17 cellular contexts compared by ENCODE assay signal in the genomic region with DNA sequence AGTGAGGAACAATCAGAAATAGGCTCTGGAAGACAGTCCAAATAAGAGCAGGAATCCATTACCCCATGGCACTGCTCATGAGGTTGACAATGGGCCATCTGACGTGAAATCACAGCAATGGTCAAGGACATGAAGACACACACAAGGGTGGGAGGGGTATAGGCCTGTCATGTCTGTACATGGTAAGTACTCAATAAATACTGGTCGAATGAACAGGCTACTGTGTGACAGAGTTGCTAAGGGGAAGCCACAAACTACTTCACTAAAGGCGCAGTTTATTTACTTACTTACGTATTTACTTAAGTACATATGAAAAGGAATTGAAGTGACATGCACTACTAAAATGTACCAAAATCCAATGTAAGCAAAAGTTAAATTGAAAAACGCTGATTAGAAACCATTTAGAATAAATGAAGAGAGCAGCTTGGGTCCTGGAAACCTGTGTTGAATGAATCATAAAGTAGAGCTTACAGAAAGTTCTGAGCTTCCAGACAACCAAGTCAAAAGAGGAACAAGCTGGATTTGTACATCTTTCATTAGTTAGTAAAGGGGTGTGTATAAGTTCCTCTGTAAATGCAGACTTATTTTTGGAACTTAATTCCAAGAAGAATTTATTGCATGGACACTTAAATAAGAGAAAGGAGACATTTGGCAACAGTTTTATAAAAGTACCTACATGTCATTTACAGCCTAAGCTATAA.
"Had no signal": no experiment of that assay in that cellular context is flagged by ENCODE, and none has a peak within 500 bp of the region (broad histone marks: within the 10 kb centered on the region; RNA-seq: fewer than 3 reads in every experiment).

No MANE protein-coding gene starts in this region.

- H3K27ac ChIP-seq: heart right ventricle, neural progenitor cell, upper lobe of left lung had no signal

- H3K4me1 ChIP-seq: neural progenitor cell, upper lobe of left lung had no signal

- H3K36me3 ChIP-seq: neural progenitor cell had no signal

- H3K9me3 ChIP-seq: heart right ventricle, upper lobe of left lung had no signal

- H3K27me3 ChIP-seq: heart right ventricle, upper lobe of left lung had no signal

- DNase-seq: activated B cell treated with CpG ODN at 0.5 μM for 24 hours; activated CD4-positive, alpha-beta memory T cell treated with anti-CD3 and anti-CD28 coated beads for 36 hours; activated CD4-positive, alpha-beta T cell treated with anti-CD3 and anti-CD28 coated beads for 4 hours; activated effector memory CD4-positive, alpha-beta T cell treated with Interleukin-2 at 50 U/mL for 16 hours; activated naive CD4-positive, alpha-beta T cell treated with anti-CD3 and anti-CD28 coated beads, Interleukin-2, amount 10 ng/mL, durations not matched to agents 7 days and 5 days; activated T-cell treated with anti-CD3 and anti-CD28 coated beads, Interleukin-2, amount 50 U/mL, for 72 hours; aorta; effector CD4-positive, alpha-beta T cell; heart right ventricle; left colon; naive thymus-derived CD8-positive, alpha-beta T cell; retina; stimulated activated CD4-positive, alpha-beta T cell treated with anti-CD3 and anti-CD28 coated beads, Interleukin-4, amount 100 ng/mL, for 24 hours; stimulated activated naive CD8-positive, alpha-beta T cell treated with anti-CD3 and anti-CD28 coated beads, Interleukin-15, Interleukin-2, amounts not matched to agents 100 U/mL and 50 U/mL, for 24 hours; T-helper 1 cell; upper lobe of left lung had no signal

- H3K4me3 ChIP-seq: heart right ventricle, neural progenitor cell, upper lobe of left lung had no signal

- ATAC-seq: activated T-cell treated with anti-CD3 and anti-CD28 coated beads, Interleukin-2, amount 50 U/mL, for 72 hours; heart right ventricle; left colon; naive thymus-derived CD8-positive, alpha-beta T cell; stimulated activated naive CD8-positive, alpha-beta T cell treated with anti-CD3 and anti-CD28 coated beads, Interleukin-15, Interleukin-2, amounts not matched to agents 100 U/mL and 50 U/mL, for 24 hours had no signal
